ENCODE assay signal across 26 cellular contexts in the genomic region with DNA sequence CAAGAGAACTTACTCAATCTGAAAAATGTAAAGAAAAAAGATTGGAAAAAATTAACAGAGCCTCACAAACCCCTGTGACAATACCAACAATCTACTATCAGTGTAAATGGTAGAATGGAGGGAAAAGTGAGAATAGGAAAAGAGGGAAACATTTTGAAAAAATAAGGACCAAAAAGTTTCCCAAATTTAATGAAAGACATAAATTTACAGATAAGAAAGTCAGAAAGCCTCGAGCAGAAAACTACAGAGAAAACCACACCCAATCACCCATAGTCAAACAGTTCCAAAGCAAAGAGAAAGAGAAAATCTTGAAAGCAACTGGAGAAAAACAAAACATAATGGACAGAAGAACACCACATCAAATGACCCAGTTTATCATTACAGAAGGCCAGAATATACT.
"Had no signal": no experiment of that assay in that cellular context is flagged by ENCODE, and none has a peak within 500 bp of the region (broad histone marks: within the 10 kb centered on the region; RNA-seq: fewer than 3 reads in every experiment).

No MANE protein-coding gene starts in this region.

- H3K4me1 ChIP-seq: colonic mucosa, esophagus muscularis mucosa, esophagus squamous epithelium, foreskin keratinocyte, gastrocnemius medialis, gastroesophageal sphincter, heart left ventricle, heart right ventricle had no signal

- H3K9me3 ChIP-seq: colonic mucosa, esophagus squamous epithelium had no signal

- H3K27ac ChIP-seq: colonic mucosa, coronary artery, dorsolateral prefrontal cortex, epithelial cell of prostate, esophagus muscularis mucosa, esophagus squamous epithelium, foreskin keratinocyte, gastrocnemius medialis, gastroesophageal sphincter, heart left ventricle, heart right ventricle, hepatocyte had no signal

- H3K27me3 ChIP-seq: colonic mucosa, gastroesophageal sphincter, hepatocyte had no signal

- H3K36me3 ChIP-seq: colonic mucosa, esophagus muscularis mucosa, esophagus squamous epithelium, gastrocnemius medialis, gastroesophageal sphincter, heart left ventricle, heart right ventricle had no signal

- DNase-seq: colonic mucosa; cortex of kidney; dermis blood vessel endothelial cell; dorsolateral prefrontal cortex; effector CD4-positive, alpha-beta T cell; effector CD8-positive, alpha-beta T cell; effector memory CD4-positive, alpha-beta T cell; effector memory CD8-positive, alpha-beta T cell; endodermal cell; erythroblast; esophagus squamous epithelium; foreskin fibroblast; foreskin keratinocyte; foreskin melanocyte; gastrocnemius medialis; glutamatergic neuron; head of caudate nucleus; heart left ventricle; heart right ventricle had no signal

- H3K4me1 Mint-ChIP-seq: endodermal cell had no signal

- ATAC-seq: effector memory CD8-positive, alpha-beta T cell; esophagus mucosa; foreskin keratinocyte; gastrocnemius medialis; gastroesophageal sphincter; heart left ventricle; heart right ventricle had no signal

- H3K27ac Mint-ChIP-seq: dendritic cell treated with granulocyte-macrophage colony-stimulating factor and Interleukin-4, amounts not matched to agents 40 ng/mL and 50 ng/mL, for 4 days; effector memory CD8-positive, alpha-beta T cell; endodermal cell had no signal

- H3K4me3 Mint-ChIP-seq: dendritic cell treated with granulocyte-macrophage colony-stimulating factor and Interleukin-4, amounts not matched to agents 40 ng/mL and 50 ng/mL, for 4 days; effector memory CD8-positive, alpha-beta T cell; endodermal cell had no signal

- H3K4me3 ChIP-seq: colonic mucosa, coronary artery, dorsolateral prefrontal cortex, esophagus muscularis mucosa, esophagus squamous epithelium, gastrocnemius medialis, gastroesophageal sphincter, heart left ventricle, heart right ventricle, hepatocyte had no signal
